In the genomic region with DNA sequence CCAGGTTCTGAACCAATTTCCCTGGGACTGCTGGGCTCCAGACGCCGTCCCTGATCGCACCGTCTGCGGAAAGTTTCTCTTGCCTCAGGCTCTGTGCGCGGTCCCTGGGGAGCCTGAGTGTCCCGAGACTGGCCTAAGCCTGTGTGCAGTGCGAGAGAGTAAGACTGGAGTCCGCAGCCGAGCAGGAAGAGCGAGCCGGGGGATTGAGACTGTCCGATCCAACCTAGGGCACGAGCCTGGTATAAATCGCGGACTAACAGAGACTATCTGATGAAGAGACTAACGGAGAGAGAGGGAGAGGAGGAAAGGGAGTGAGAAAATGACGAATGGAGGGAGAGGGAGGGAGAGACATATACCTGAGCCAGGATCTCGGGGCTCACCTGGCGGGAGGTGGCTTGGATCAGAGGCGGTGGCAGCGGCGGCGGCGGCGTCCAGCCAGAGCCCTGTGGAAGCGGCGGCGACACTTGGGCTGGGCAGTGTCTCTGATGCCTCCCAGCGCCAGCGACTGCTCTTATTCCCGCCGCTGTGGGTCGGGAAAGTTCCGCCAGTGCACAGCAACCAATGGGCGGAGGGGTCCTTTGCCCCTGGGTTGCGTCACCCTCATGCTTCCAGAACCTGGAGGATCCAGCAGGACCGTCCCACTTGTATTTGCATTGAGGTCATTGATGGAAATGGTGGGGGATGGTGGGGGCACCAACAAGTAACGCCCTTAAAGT, we compare ENCODE assay signal across 8 cellular contexts. TPM values are rescaled to one million over a fixed set of nuclear protein-coding genes. Genes with fewer than 3 reads are reported as not detected.
A peak's percentile ranks its signal among the peaks of the same experiment; 100 is the strongest.
DNase-seq lines count a peak whose midpoint lies in the region; ATAC-seq, FAIRE-seq and TF ChIP-seq lines count a peak whose summit lies in the region.

TSS of gene CALCA (minus strand) at position 487 of the 716 bp plus-strand sequence. CDS start 1,159 bp downstream, outside the sequence.

- H3K9me3 Mint-ChIP-seq in Calu3 (ENCODE audit: low read depth, unreplicated experiment), result no peaks in the 10 kb centered on the region
- H3K9me3 Mint-ChIP-seq in activated naive CD8-positive, alpha-beta T cell treated with anti-CD3 and anti-CD28 coated beads for 36 hours, result no peaks in the 10 kb centered on the region

- H3K4me3 Mint-ChIP-seq in Calu3 (ENCODE audit: low read depth, unreplicated experiment), result peak within 1 kb of the TSS; percentile 63
- H3K4me3 Mint-ChIP-seq in activated naive CD8-positive, alpha-beta T cell treated with anti-CD3 and anti-CD28 coated beads for 36 hours, result peak within 1 kb of the TSS; percentile 71

- H3K27ac ChIP-seq in A673 (ENCODE audit: low read depth, low read length, poor library complexity, severe bottlenecking), result no peak within 1 kb of the TSS

- peaks cover 10% of the 10 kb centered on the region for H3K27me3 ChIP-seq in A673 (replicated peaks; ENCODE audit: insufficient read depth, low read depth, low read length, poor library complexity)

- no peak for FAIRE-seq in RCC 7860 (lab: Jason Lieb, UNC)

- H3K4me3 ChIP-seq in A673 (ENCODE audit: low read depth, low read length, poor library complexity, severe bottlenecking) (peak within 1 kb of the TSS; percentile 34), lower leg skin (ENCODE audit: low read depth, poor library complexity, severe bottlenecking) (peak within 1 kb of the TSS; percentile 4)

- POLR2A ChIA-PET in A673 (lab: Charles Lee; ENCODE audit: low non-redundant PET), result no interaction called here

- H3K9me3 ChIP-seq in A673 (ENCODE audit: low read depth, low read length, poor library complexity, severe bottlenecking), result no peaks in the 10 kb centered on the region

- H3K36me3 Mint-ChIP-seq in Calu3 (ENCODE audit: insufficient read depth, unreplicated experiment), result no peaks in the 10 kb centered on the region
- no peaks in the 10 kb centered on the region for H3K36me3 Mint-ChIP-seq in activated naive CD8-positive, alpha-beta T cell treated with anti-CD3 and anti-CD28 coated beads for 36 hours

- peaks cover 95% of the 10 kb centered on the region for H3K27me3 Mint-ChIP-seq in Calu3 (ENCODE audit: unreplicated experiment)
- H3K27me3 Mint-ChIP-seq in activated naive CD8-positive, alpha-beta T cell treated with anti-CD3 and anti-CD28 coated beads for 36 hours, result peaks cover 86% of the 10 kb centered on the region

- BruUV-seq in A673 (replicated peaks; lab: Mats Ljungman, UMichigan) (no TSS peak), Calu3 (replicated peaks; lab: Mats Ljungman, UMichigan) (no TSS peak)

- DNase-seq in A673 (ENCODE audit: low spot score) (peak; percentile 48), Calu3 (peak; percentile 30), lower leg skin (ENCODE audit: low spot score in 2 of 2) (no peak), RCC 7860 (ENCODE audit: low spot score) (no peak)
- no peak for DNase-seq in activated naive CD8-positive, alpha-beta T cell treated with anti-CD3 and anti-CD28 coated beads for 36 hours

- H3K27ac Mint-ChIP-seq in Calu3 (ENCODE audit: unreplicated experiment), result no peak within 1 kb of the TSS
- no peak within 1 kb of the TSS for H3K27ac Mint-ChIP-seq in activated naive CD8-positive, alpha-beta T cell treated with anti-CD3 and anti-CD28 coated beads for 36 hours

- no peaks in the 10 kb centered on the region for H3K4me1 ChIP-seq in A673 (ENCODE audit: insufficient read depth, low read length, poor library complexity, severe bottlenecking)

- intact Hi-C loops in A673 (cut with micrococcal nuclease; ENCODE audit: unreplicated experiment) (no loop called here), Calu3 (cut with micrococcal nuclease; ENCODE audit: unreplicated experiment) (loop anchor here (5.0 kb wide), 2 partner anchors 35 to 240 kb away; no protein-coding TSS in a partner anchor), lower leg skin (cut with DNase I; ENCODE audit: low total_unique reads) (no loop called here)

- TF ChIP-seq CTCF in A673 (conservative IDR thresholded peaks at IDR 0.05; ENCODE audit: low read depth, low read length) (no peak), Calu3 (IDR thresholded peaks at IDR 0.05; ENCODE audit: unreplicated experiment) (no peak), lower leg skin (IDR thresholded peaks at IDR 0.05) (no peak)

- peaks cover 10% of the 10 kb centered on the region for H3K4me1 Mint-ChIP-seq in Calu3 (ENCODE audit: low read depth, unreplicated experiment)
- peaks cover 35% of the 10 kb centered on the region for H3K4me1 Mint-ChIP-seq in activated naive CD8-positive, alpha-beta T cell treated with anti-CD3 and anti-CD28 coated beads for 36 hours

- WGBS in lower leg skin, 2 donors, result 2 to 6% methylated on average over 40 of the region's 40 CpGs

- ATAC-seq in GM19463 (IDR thresholded peaks at IDR 0.05; ENCODE audit: unreplicated experiment), result no peak
- no peak for ATAC-seq in GM19023 (IDR thresholded peaks at IDR 0.05; ENCODE audit: unreplicated experiment)
- no peak for ATAC-seq in GM18517 (IDR thresholded peaks at IDR 0.05; ENCODE audit: unreplicated experiment)

- CTCF ChIA-PET in A673 (lab: Charles Lee) (no interaction called here), Calu3 (lab: Charles Lee) (no interaction called here)

- no peaks in the 10 kb centered on the region for H3K36me3 ChIP-seq in A673 (ENCODE audit: insufficient read depth, low read length, poor library complexity, severe bottlenecking)

- TF ChIP-seq POLR2A in lower leg skin (IDR thresholded peaks at IDR 0.05), result no peak

RNA-seq across cellular contexts. Expression of gene CALCA, which starts in this region (rescaled TPM):
- total RNA-seq in A673 (2021) (1.0 and 2.2 TPM in 2 replicates), Calu3 (2022) (1.2 TPM in 1 of 2 replicates, not detected in the other), lower leg skin (not detected)
- under 1 TPM; 0.28 to 0.29 TPM for total RNA-seq in activated naive CD8-positive, alpha-beta T cell treated with anti-CD3 and anti-CD28 coated beads for 36 hours

Comparison
In these comparisons a context has a peak if more than half of its experiments do, and no peak if none do; other contexts are left out.
1. DNase-seq: peak in A673 (single experiment) and Calu3 (single experiment); none in activated naive CD8-positive, alpha-beta T cell treated with anti-CD3 and anti-CD28 coated beads for 36 hours (single experiment), lower leg skin (0 of 2) and RCC 7860 (single experiment).